ENCODE assay signal across 9 cellular contexts in genomic region chr6:21987501-21987957, GRCh38.
DNase-seq lines count a peak whose midpoint lies in the region; ATAC-seq, FAIRE-seq and TF ChIP-seq lines count a peak whose summit lies in the region.
"Had no signal": no experiment of that assay in that cellular context is flagged by ENCODE, and none has a peak within 500 bp of the region (broad histone marks: within the 10 kb centered on the region; RNA-seq: fewer than 3 reads in every experiment).

No MANE protein-coding gene starts in this region.

- H3K9me3 Mint-ChIP-seq in stimulated activated naive CD8-positive, alpha-beta T cell treated with anti-CD3 and anti-CD28 coated beads, Interleukin-15, amount 100 ng/mL, for 72 hours, result no peaks in the 10 kb centered on the region
- H3K9me3 Mint-ChIP-seq: activated naive CD4-positive, alpha-beta T cell treated with anti-CD3 and anti-CD28 coated beads, Interleukin-2, amount 50 U/mL, for 72 hours had no signal

- no peaks in the 10 kb centered on the region for H3K9me3 ChIP-seq in HEK293 (ENCODE audit: control insufficient read depth, insufficient read depth, low read depth, low read length)

- H3K4me3 Mint-ChIP-seq in stimulated activated naive CD8-positive, alpha-beta T cell treated with anti-CD3 and anti-CD28 coated beads, Interleukin-15, amount 100 ng/mL, for 72 hours, result peak overlapping the region; percentile 42 to 54

- H3K27me3 Mint-ChIP-seq in stimulated activated naive CD8-positive, alpha-beta T cell treated with anti-CD3 and anti-CD28 coated beads, Interleukin-15, amount 100 ng/mL, for 72 hours, result no peaks in the 10 kb centered on the region

- intact Hi-C loops in left colon (cut with DNase I, micrococcal nuclease), result no loop called here

- CTCF ChIA-PET in HEK293 (lab: Yijun Ruan, JAX), result no interaction called here

- peak; percentile 76 for FAIRE-seq in GM12892 (lab: Jason Lieb, UNC)

- POLR2A ChIA-PET in HEK293 (lab: Yijun Ruan, JAX), result interaction anchor here (1.2 kb wide), 1 partner anchor 41 kb away, joined by 4 read pairs; no protein-coding TSS in a partner anchor

- ATAC-seq in left colon, result peak; percentile 100
- ATAC-seq in stimulated activated naive CD8-positive, alpha-beta T cell treated with anti-CD3 and anti-CD28 coated beads, Interleukin-15, amount 100 ng/mL, for 72 hours, result peak; percentile 58

- TF ChIP-seq CTCF in HEK293 (tag by site-specific recombination; IDR thresholded peaks at IDR 0.05), result no peak

- TF ChIP-seq POLR2A in GM12892 (IDR thresholded peaks at IDR 0.05; ENCODE audit: low read depth, low read length), result no peak

- peak overlapping the region in 1 of 2 donors; percentile 85 for H3K27ac Mint-ChIP-seq in stimulated activated naive CD8-positive, alpha-beta T cell treated with anti-CD3 and anti-CD28 coated beads, Interleukin-15, amount 100 ng/mL, for 72 hours
- H3K27ac Mint-ChIP-seq: activated naive CD4-positive, alpha-beta T cell treated with anti-CD3 and anti-CD28 coated beads, Interleukin-2, amount 50 U/mL, for 72 hours had no signal

- no peak overlapping the region for H3K27ac ChIP-seq in HEK293 (ENCODE audit: extremely low read depth, low read depth, low read length)

- in situ Hi-C loops in T47D (cut with HindIII; ENCODE audit: low pct_unique_long_range_greater_than_20kb, low sequenced_read_pairs), result no loop called here

- H3K4me1 ChIP-seq in HEK293 (ENCODE audit: control insufficient read depth, insufficient read depth, low read length), result peaks cover 3% of the 10 kb centered on the region; the same call in 1 of the 2 replicates

- no peaks in the 10 kb centered on the region for H3K36me3 ChIP-seq in HEK293 (ENCODE audit: control insufficient read depth in 2 of 2, insufficient read depth in 1 of 2, low read length in 2 of 2)

- H3K4me3 ChIP-seq in HEK293 (ENCODE audit: low read depth, low read length), result no peak overlapping the region

- H3K4me1 Mint-ChIP-seq in stimulated activated naive CD8-positive, alpha-beta T cell treated with anti-CD3 and anti-CD28 coated beads, Interleukin-15, amount 100 ng/mL, for 72 hours, result peaks cover 24% of the 10 kb centered on the region

- DNase-seq in GM12892 (ENCODE audit: insufficient read length) (peak; percentile 13), NCI-H226 (peak; percentile 95), T47D (ENCODE audit: low read depth in 1 of 2, low spot score in 1 of 2) (peak; percentile 19 to 66), left colon (peak; percentile 63 to 80), NCI-H1436 treated with DMSO at 0.1 percent for 48 hours (lab: John Stamatoyannopoulos, UW) (no peak), DMS153 (lab: John Stamatoyannopoulos, UW) (no peak)
- DNase-seq in stimulated activated naive CD8-positive, alpha-beta T cell treated with anti-CD3 and anti-CD28 coated beads, Interleukin-15, amount 100 ng/mL, for 72 hours, result peak in 1 of 2 donors; percentile 9

TF ChIP-seq in HEK293, 187 proteins besides CTCF, POLR2A, EP300 and RAD21:
- TF ChIP-seq TRIM28 (IDR thresholded peaks at IDR 0.05; ENCODE audit: borderline replicate concordance, low read length) (peak; percentile 53; the same call in 1 of the 2 replicates), ELK4 (IDR thresholded peaks at IDR 0.05; ENCODE audit: borderline replicate concordance, low read depth, low read length) (peak; percentile 93), ZNF2 (tag by site-specific recombination; IDR thresholded peaks at IDR 0.05) (no peak), ZNF404 (tag by site-specific recombination; IDR thresholded peaks at IDR 0.05) (no peak), ZNF398 (tag by site-specific recombination; IDR thresholded peaks at IDR 0.05) (no peak)

Comparison
In these comparisons a context has a peak if more than half of its experiments do, and no peak if none do; other contexts are left out.
1. DNase-seq: peak in GM12892 (single experiment), NCI-H226 (single experiment), T47D (2 of 2) and left colon (2 of 2); none in NCI-H1436 treated with DMSO at 0.1 percent for 48 hours (single experiment) and DMS153 (single experiment).